17 cellular contexts compared by ENCODE assay signal in genomic region chr4:183589710-183590109, GRCh38.
A peak's percentile ranks its signal among the peaks of the same experiment; 100 is the strongest.
DNase-seq lines count a peak whose midpoint lies in the region; ATAC-seq, FAIRE-seq and TF ChIP-seq lines count a peak whose summit lies in the region.
"Had no signal": no experiment of that assay in that cellular context is flagged by ENCODE, and none has a peak within 500 bp of the region (broad histone marks: within the 10 kb centered on the region; RNA-seq: fewer than 3 reads in every experiment).

No MANE protein-coding gene starts in this region.

- H3K9me3 ChIP-seq in K562 (replicated peaks; ENCODE audit: control insufficient read depth, insufficient read depth, low read depth, low read length) (no peaks in the 10 kb centered on the region), PC-9 (ENCODE audit: insufficient read depth, low read depth) (no peaks in the 10 kb centered on the region)

- WGBS in K562 (ENCODE audit: insufficient coverage, low coverage, missing lambda C conversion rate): 17% methylated on average over 3 of the region's 3 CpGs

- no peak overlapping the region for H3K27ac ChIP-seq in K562 (ENCODE audit: extremely low read depth, low read depth, low read length)
- H3K27ac ChIP-seq in PC-9: no peak overlapping the region

- intact Hi-C loops in K562 (cut with micrococcal nuclease): no loop called here
- intact Hi-C loops in PC-9 (cut with micrococcal nuclease; ENCODE audit: unreplicated experiment): no loop called here

- no peaks in the 10 kb centered on the region for H3F3A ChIP-seq in PC-9 (ENCODE audit: insufficient read depth, low read depth)

- H3K4me1 ChIP-seq in K562 (replicated peaks in 1 of 2; ENCODE audit: control insufficient read depth in 2 of 2, insufficient read depth in 2 of 2, low read length in 2 of 2): no peaks in the 10 kb centered on the region
- H3K4me1 ChIP-seq in PC-9 (replicated peaks; ENCODE audit: insufficient read depth): no peaks in the 10 kb centered on the region

- H2AFZ ChIP-seq in K562 (ENCODE audit: low read depth, low read length): no peak overlapping the region
- H2AFZ ChIP-seq in PC-9: no peak overlapping the region

- H3K36me3 ChIP-seq in K562 (ENCODE audit: control insufficient read depth, insufficient read depth, low read length) (no peaks in the 10 kb centered on the region), PC-9 (ENCODE audit: low read depth) (no peaks in the 10 kb centered on the region)

- no peak for TF ChIP-seq POLR2A in K562 (conservative IDR thresholded peaks at IDR 0.05)

- no peaks in the 10 kb centered on the region for H3K9me2 ChIP-seq in PC-9 (ENCODE audit: insufficient read depth)

- no peak overlapping the region for H3K9ac ChIP-seq in K562 (ENCODE audit: insufficient read depth in 1 of 2, low read depth in 2 of 2, low read length in 2 of 2)

- DNase-seq in HT1080 (ENCODE audit: low read depth): peak; percentile 20
- DNase-seq in K562 (ENCODE audit: extremely low read depth in 1 of 4, low spot score in 3 of 4): peak in 1 of 4 experiments; percentile 18
- DNase-seq in inferior parietal cortex (ENCODE audit: extremely low spot score): peak; percentile 9
- no peak for DNase-seq in iPS-NIHi11 (ENCODE audit: low spot score)
- no peak for DNase-seq in NOMO-1 treated with dmso at 0.1 percent for 144 hours (lab: John Stamatoyannopoulos, UW; ENCODE audit: unreplicated experiment)
- DNase-seq in PC-9: no peak
- DNase-seq: C1 segment of cervical spinal cord; DMS 273 treated with DMSO at 0.1 percent for 48 hours; H7; NCI-H1436; NCI-H2029 treated with DMSO at 0.1 percent for 48 hours; NCI-H2227 treated with DMSO at 0.1 percent for 48 hours; NCI-H526 treated with DMSO at 0.1 percent for 48 hours; NK-92 treated with Interleukin-12 subunit alpha and Interleukin-12 subunit beta, amount 100 ng/mL, for 24 hours had no signal

- H4K20me1 ChIP-seq in K562 (replicated peaks; ENCODE audit: control insufficient read depth, insufficient read depth, low read length): no peaks in the 10 kb centered on the region
- H4K20me1 ChIP-seq in PC-9 (ENCODE audit: insufficient read depth): no peaks in the 10 kb centered on the region

- no peak for TF ChIP-seq EP300 in K562 (IDR thresholded peaks at IDR 0.05; ENCODE audit: low read length)

- POLR2A ChIA-PET in K562 (lab: Yijun Ruan, JAX): interaction anchor here (0.6 kb wide), 1 partner anchor 18 kb away, joined by 3 read pairs; no protein-coding TSS in a partner anchor
- POLR2A ChIA-PET in PC-9 (lab: Charles Lee; ENCODE audit: unreplicated experiment): no interaction called here

- H3K4me3 ChIP-seq in K562 (no peak overlapping the region), PC-9 (no peak overlapping the region)

- peak; percentile 40 for FAIRE-seq in K562 (lab: Jason Lieb, UNC)
- FAIRE-seq: GM18507 had no signal

- H3K79me2 ChIP-seq in K562 (ENCODE audit: control insufficient read depth, insufficient read depth, low read length) (no peaks in the 10 kb centered on the region), PC-9 (ENCODE audit: low read depth) (no peaks in the 10 kb centered on the region)

- H3K27me3 ChIP-seq in K562 (ENCODE audit: control insufficient read depth in 2 of 2, insufficient read depth in 2 of 2, low read length in 2 of 2) (no peaks in the 10 kb centered on the region; a peak in 1 of 5 replicates), PC-9 (ENCODE audit: insufficient read depth, low read depth) (no peaks in the 10 kb centered on the region)

- no peak for TF ChIP-seq CTCF in K562 (IDR thresholded peaks at IDR 0.05 in 2 of 3, conservative IDR thresholded peaks at IDR 0.05 in 1 of 3; ENCODE audit: insufficient read depth in 2 of 3, low read depth in 1 of 3, low read length in 3 of 3)
- no peak for TF ChIP-seq CTCF in PC-9 (conservative IDR thresholded peaks at IDR 0.05)

- no TSS peak for BruUV-seq in K562 (replicated peaks; lab: Mats Ljungman, UMichigan)
- no TSS peak for BruUV-seq in PC-9 (replicated peaks; lab: Mats Ljungman, UMichigan)

- no peak overlapping the region for H3K4me2 ChIP-seq in K562 (ENCODE audit: insufficient read depth, low read length)
- H3K4me2 ChIP-seq in PC-9: no peak overlapping the region

- in situ Hi-C loops in K562 (cut with MboI): no loop called here

- no peaks in the 10 kb centered on the region for H3K9me1 ChIP-seq in K562 (ENCODE audit: control insufficient read depth, insufficient read depth, low read length)

- CTCF ChIA-PET in K562 (lab: Yijun Ruan, JAX; ENCODE audit: low intra/inter-chr PET ratio): no interaction called here
- CTCF ChIA-PET in PC-9 (lab: Charles Lee): no interaction called here

- peak; percentile 75 for ATAC-seq in K562
- ATAC-seq in HG03025 (IDR thresholded peaks at IDR 0.05; ENCODE audit: low FRiP score, unreplicated experiment): no peak
- ATAC-seq: Right ventricle myocardium inferior had no signal

- TF ChIP-seq RAD21 in K562 (CRISPR knock-in tag; conservative IDR thresholded peaks at IDR 0.05 in 1 of 2, IDR thresholded peaks at IDR 0.05 in 1 of 2): no peak

TF ChIP-seq in K562, 482 proteins besides CTCF, POLR2A, EP300 and RAD21:
- TF ChIP-seq ZBTB9 (CRISPR knock-in tag; IDR thresholded peaks at IDR 0.05) (no peak), SRF (CRISPR knock-in tag; IDR thresholded peaks at IDR 0.05) (no peak), ZBTB34 (CRISPR knock-in tag; IDR thresholded peaks at IDR 0.05) (no peak), ZNF316 (IDR thresholded peaks at IDR 0.05) (peak; percentile 58), CEBPG (CRISPR knock-in tag; IDR thresholded peaks at IDR 0.05) (no peak), CEBPG (tag; conservative IDR thresholded peaks at IDR 0.05 in 1 of 2, IDR thresholded peaks at IDR 0.05 in 1 of 2) (no peak), JUND (IDR thresholded peaks at IDR 0.05; ENCODE audit: borderline replicate concordance, low read depth, low read length) (peak; percentile 36; the same call in 1 of the 2 replicates), JUND (tag; IDR thresholded peaks at IDR 0.05; ENCODE audit: borderline replicate concordance, low read depth, low read length) (0 out of 3 replicates have a peak, but pooled peaks have one; percentile 28), JUNB (CRISPR knock-in tag; conservative IDR thresholded peaks at IDR 0.05) (no peak), NFE2 (IDR thresholded peaks at IDR 0.05; ENCODE audit: low read depth) (peak; percentile 52), CREB1 (IDR thresholded peaks at IDR 0.05) (no peak), CREB1 (CRISPR knock-in tag; IDR thresholded peaks at IDR 0.05) (no peak), C11orf30 (IDR thresholded peaks at IDR 0.05; ENCODE audit: low read depth) (peak; percentile 52; the same call in 1 of the 2 replicates), FOSL1 (tag; conservative IDR thresholded peaks at IDR 0.05) (0 out of 2 replicates have a peak, but pooled peaks have one; percentile 32), ATF3 (IDR thresholded peaks at IDR 0.05) (peak; percentile 56; the same call in 1 of the 2 replicates), ATF3 (CRISPR knock-in tag; conservative IDR thresholded peaks at IDR 0.05) (no peak), SUPT5H (IDR thresholded peaks at IDR 0.05) (no peak), MCM7 (IDR thresholded peaks at IDR 0.05) (no peak)

Comparison
In these comparisons a context has a peak if more than half of its experiments do, and no peak if none do; other contexts are left out.
1. DNase-seq: peak in HT1080 (single experiment) and inferior parietal cortex (single experiment); none in iPS-NIHi11 (single experiment), NOMO-1 treated with dmso at 0.1 percent for 144 hours (single experiment) and PC-9 (0 of 2).